ENCODE assay signal across 33 cellular contexts in the genomic region with DNA sequence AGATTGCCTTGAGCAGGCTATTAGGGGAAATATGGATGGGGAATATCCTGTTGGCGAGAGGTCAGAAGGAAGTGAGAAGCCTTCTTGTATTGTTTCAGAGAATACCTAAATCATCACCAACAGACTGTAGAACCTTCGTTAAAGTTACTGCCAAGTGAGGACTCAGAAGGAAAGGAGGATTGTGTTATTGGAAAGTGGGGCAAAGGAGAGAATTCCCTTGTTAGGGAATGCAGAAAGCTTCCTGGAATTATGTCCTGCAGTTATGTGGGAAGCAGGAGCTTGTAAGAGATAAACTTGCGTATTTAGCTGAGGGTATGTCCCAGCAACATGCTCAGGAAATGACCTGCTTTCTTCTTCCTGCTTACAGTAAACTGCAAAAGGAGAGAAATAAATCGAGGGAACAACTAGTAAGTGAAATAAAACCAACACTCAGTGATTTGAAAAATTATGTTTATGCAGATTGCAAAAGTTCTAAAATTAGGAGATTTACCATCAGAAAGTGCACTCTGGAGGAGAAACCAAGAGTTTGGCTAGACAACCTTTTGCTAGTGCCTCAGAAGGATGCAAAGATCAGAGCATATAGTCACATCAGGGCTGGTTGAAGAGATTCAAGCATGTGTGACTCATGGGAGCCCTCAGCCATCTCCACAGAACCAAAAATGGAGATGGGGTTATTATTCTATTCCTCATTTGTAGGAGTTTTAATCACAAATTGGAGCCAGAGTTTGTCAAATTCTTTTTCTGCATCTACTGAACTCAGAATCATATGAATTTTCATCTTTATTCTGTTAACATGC. TPM values are rescaled to one million over a fixed set of nuclear protein-coding genes. Genes with fewer than 3 reads are reported as not detected.
DNase-seq lines count a peak whose midpoint lies in the region; ATAC-seq and TF ChIP-seq lines count a peak whose summit lies in the region.
"Had no signal": no experiment of that assay in that cellular context is flagged by ENCODE, and none has a peak within 500 bp of the region (broad histone marks: within the 10 kb centered on the region; RNA-seq: fewer than 3 reads in every experiment).

No MANE protein-coding gene starts in this region.

- H3K9me3 ChIP-seq in adipocyte (ENCODE audit: control insufficient read depth, low read length): no peaks in the 10 kb centered on the region
- no peaks in the 10 kb centered on the region for H3K9me3 ChIP-seq in WERI-Rb-1 (ENCODE audit: severe bottlenecking)
- H3K9me3 ChIP-seq: HAP-1, tibial artery had no signal

- H3K36me3 ChIP-seq in adipocyte (ENCODE audit: control insufficient read depth, insufficient read depth, low read length, severe bottlenecking) (no peaks in the 10 kb centered on the region), WERI-Rb-1 (no peaks in the 10 kb centered on the region)
- H3K36me3 ChIP-seq: brain microvascular endothelial cell, HAP-1, tibial artery had no signal

- H3K27ac ChIP-seq in WERI-Rb-1: no peak overlapping the region
- H3K27ac ChIP-seq: brain microvascular endothelial cell, parathyroid adenoma, PC-9, tibial artery had no signal

- peaks cover 19% of the 10 kb centered on the region for H3K4me1 ChIP-seq in adipocyte (ENCODE audit: control insufficient read depth, insufficient read depth, low read length)
- H3K4me1 ChIP-seq: HAP-1, parathyroid adenoma had no signal

- no peaks in the 10 kb centered on the region for H3K27me3 ChIP-seq in adipocyte (replicated peaks; ENCODE audit: control insufficient read depth, insufficient read depth, low read length)
- H3K27me3 ChIP-seq in WERI-Rb-1 (ENCODE audit: insufficient read depth, low read depth, severe bottlenecking): no peaks in the 10 kb centered on the region
- H3K27me3 ChIP-seq: brain microvascular endothelial cell, tibial artery had no signal

- intact Hi-C loops in left colon (cut with DNase I, micrococcal nuclease): loop anchor here in 1 of 2 donors (10.0 kb wide), 1 partner anchor 338 kb away; no protein-coding TSS in a partner anchor

- peak overlapping the region; percentile 25 for H3K9ac ChIP-seq in adipocyte (ENCODE audit: low read length)
- H3K9ac ChIP-seq: parathyroid adenoma had no signal

- H3K4me3 ChIP-seq in adipocyte (ENCODE audit: low read length) (peak overlapping the region; percentile 66), WERI-Rb-1 (ENCODE audit: low read depth, low read length) (no peak overlapping the region)
- H3K4me3 ChIP-seq: HAP-1, PC-9, tibial artery had no signal

- no peak for TF ChIP-seq CTCF in WERI-Rb-1 (IDR thresholded peaks at IDR 0.05; ENCODE audit: low read depth, low read length)

- DNase-seq in ELR (ENCODE audit: low read depth): peak; percentile 8
- no peak for DNase-seq in adipocyte (ENCODE audit: low read depth)
- no peak for DNase-seq in left colon
- peak; percentile 85 for DNase-seq in pulmonary artery endothelial cell (ENCODE audit: low read depth, low spot score)
- no peak for DNase-seq in putamen (ENCODE audit: low spot score)
- DNase-seq in WERI-Rb-1: no peak
- DNase-seq: activated CD4-positive, alpha-beta T cell treated with anti-CD3 and anti-CD28 coated beads, Interleukin-2, amount 50 U/mL, for 48 hours; activated CD4-positive, CD25-positive, alpha-beta regulatory T cell; activated naive CD4-positive, alpha-beta T cell treated with anti-CD3 and anti-CD28 coated beads for 36 hours; brain microvascular endothelial cell; CD8-positive, alpha-beta memory T cell; DMS 273 treated with DMSO at 0.1 percent for 48 hours; foreskin melanocyte; hippocampal formation; NCI-H1092 treated with DMSO at 0.1 percent for 48 hours; NCI-H187; NCI-H524 treated with DMSO at 0.1 percent for 48 hours; NK-92 treated with Interleukin-12 subunit alpha and Interleukin-12 subunit beta, amount 100 ng/mL, for 24 hours; PC-9; SHP77; stimulated activated naive CD8-positive, alpha-beta T cell treated with anti-CD3 and anti-CD28 coated beads, Interleukin-15, Interleukin-2, amounts not matched to agents 100 U/mL and 50 U/mL, for 24 hours; SW 1271; tibial artery had no signal

- peak; percentile 22 for ATAC-seq in left colon
- no peak for ATAC-seq in HG03175 (IDR thresholded peaks at IDR 0.05; ENCODE audit: unreplicated experiment)
- no peak for ATAC-seq in GM19452 (IDR thresholded peaks at IDR 0.05; ENCODE audit: unreplicated experiment)
- ATAC-seq: left lobe of liver; sciatic nerve; stimulated activated naive CD8-positive, alpha-beta T cell treated with anti-CD3 and anti-CD28 coated beads, Interleukin-15, Interleukin-2, amounts not matched to agents 100 U/mL and 50 U/mL, for 24 hours had no signal

RNA-seq across cellular contexts. Expression of gene OXGR1, which starts 32.7 kb away (rescaled TPM):
- total RNA-seq in left colon (1 to 10 TPM; 2.0 to 2.3 TPM), pulmonary artery endothelial cell (not detected in 2 replicates)
- total RNA-seq: A673; activated naive CD4-positive, alpha-beta T cell treated with anti-CD3 and anti-CD28 coated beads for 36 hours; CD8-positive, alpha-beta memory T cell; epithelial cell of proximal tubule; G401; HT-29; left lobe of liver; PC-9 had no signal

Comparison
In these comparisons a context has a peak if more than half of its experiments do, and no peak if none do; other contexts are left out.
1. DNase-seq: peak in ELR (single experiment) and pulmonary artery endothelial cell (single experiment); none in adipocyte (single experiment), left colon (0 of 2), putamen (single experiment) and WERI-Rb-1 (single experiment).